Comparison of ENCODE assay signal across 8 cellular contexts in genomic region chr11:62024975-62025374, GRCh38. TPM values are rescaled to one million over a fixed set of nuclear protein-coding genes. Genes with fewer than 3 reads are reported as not detected.
A peak's percentile ranks its signal among the peaks of the same experiment; 100 is the strongest.
DNase-seq lines count a peak whose midpoint lies in the region; ATAC-seq and TF ChIP-seq lines count a peak whose summit lies in the region.

No MANE protein-coding gene starts in this region.

- no peak overlapping the region for H3K4me3 Mint-ChIP-seq in activated T-cell treated with anti-CD3 and anti-CD28 coated beads, Interleukin-2, amount 50 U/mL, for 24 hours
- H3K4me3 Mint-ChIP-seq in activated B cell treated with CpG ODN at 0.5 μM for 24 hours (peak overlapping the region; percentile 62), immature natural killer cell (peak overlapping the region; percentile 72 to 82 (median 79))

- H3K9me3 Mint-ChIP-seq in activated T-cell treated with anti-CD3 and anti-CD28 coated beads, Interleukin-2, amount 50 U/mL, for 24 hours: peaks cover 6% of the 10 kb centered on the region
- H3K9me3 Mint-ChIP-seq in activated B cell treated with CpG ODN at 0.5 μM for 24 hours: peaks cover 6% of the 10 kb centered on the region
- H3K9me3 Mint-ChIP-seq in immature natural killer cell: peaks cover 0 to 8% (median under 1%) of the 10 kb centered on the region in 6 donors

- intact Hi-C loops in activated B cell treated with CpG ODN at 0.5 μM for 24 hours (cut with micrococcal nuclease): loop anchor here (1.0 to 5.0 kb wide), 3 partner anchors 52 to 60 kb away; no protein-coding TSS in a partner anchor

- peaks cover 14% of the 10 kb centered on the region for H3K4me1 Mint-ChIP-seq in activated T-cell treated with anti-CD3 and anti-CD28 coated beads, Interleukin-2, amount 50 U/mL, for 24 hours (ENCODE audit: low read depth)
- H3K4me1 Mint-ChIP-seq in activated B cell treated with CpG ODN at 0.5 μM for 24 hours (peaks cover 18% of the 10 kb centered on the region), immature natural killer cell (peaks cover 15 to 17% of the 10 kb centered on the region in 2 donors)

- POLR2A ChIA-PET in activated B cell treated with CpG ODN at 0.5 μM for 24 hours (lab: Charles Lee): interaction anchor here (0.7 to 2.2 kb wide), 3 partner anchors 57 to 62 kb away, joined by 3 to 16 read pairs (median 4); partner anchors contain the start of gene FTH1

- TF ChIP-seq CTCF in activated B cell treated with CpG ODN at 0.5 μM for 24 hours (IDR thresholded peaks at IDR 0.05) (no peak), GM13976 (IDR thresholded peaks at IDR 0.05; ENCODE audit: borderline replicate concordance, control extremely low read depth, extremely low read depth, insufficient read depth, missing control alignments) (no peak)

- no peaks in the 10 kb centered on the region for H3K27me3 Mint-ChIP-seq in activated T-cell treated with anti-CD3 and anti-CD28 coated beads, Interleukin-2, amount 50 U/mL, for 24 hours
- peaks cover 5% of the 10 kb centered on the region for H3K27me3 Mint-ChIP-seq in activated B cell treated with CpG ODN at 0.5 μM for 24 hours
- peaks cover 7 to 9% (median 9%) of the 10 kb centered on the region in 3 donors for H3K27me3 Mint-ChIP-seq in immature natural killer cell (ENCODE audit: low read depth in 3 of 3)

- DNase-seq in activated T-cell treated with anti-CD3 and anti-CD28 coated beads, Interleukin-2, amount 50 U/mL, for 24 hours: no peak
- DNase-seq in activated T-cell treated with anti-CD3 and anti-CD28 coated beads for 4 hours (no peak), activated B cell treated with CpG ODN at 0.5 μM for 24 hours (no peak), immature natural killer cell (no peak), superior temporal gyrus (ENCODE audit: extremely low spot score) (peak; percentile 46), GM13976 (ENCODE audit: low spot score) (no peak)

- no peaks in the 10 kb centered on the region for H3K36me3 Mint-ChIP-seq in activated T-cell treated with anti-CD3 and anti-CD28 coated beads, Interleukin-2, amount 50 U/mL, for 24 hours (ENCODE audit: low read depth)
- H3K36me3 Mint-ChIP-seq in activated B cell treated with CpG ODN at 0.5 μM for 24 hours (ENCODE audit: low read depth) (no peaks in the 10 kb centered on the region), immature natural killer cell (peaks cover 0 to 5% (median 0%) of the 10 kb centered on the region in 3 donors)

- peak overlapping the region; percentile 83 for H3K27ac Mint-ChIP-seq in activated T-cell treated with anti-CD3 and anti-CD28 coated beads, Interleukin-2, amount 50 U/mL, for 24 hours
- H3K27ac Mint-ChIP-seq in activated B cell treated with CpG ODN at 0.5 μM for 24 hours: peak overlapping the region; percentile 85
- H3K27ac Mint-ChIP-seq in immature natural killer cell: peak overlapping the region; percentile 95 to 99 (median 98)

- CTCF ChIA-PET in activated B cell treated with CpG ODN at 0.5 μM for 24 hours (lab: Charles Lee): interaction anchor here (1.0 to 1.4 kb wide), 4 partner anchors 53 to 126 kb away, joined by 3 to 6 read pairs (median 4); no protein-coding TSS in a partner anchor

- in situ Hi-C loops in GM13976 (cut with MboI; ENCODE audit: low sequenced_read_pairs, unreplicated experiment): no loop called here

- ATAC-seq in activated B cell treated with CpG ODN at 0.5 μM for 24 hours (ENCODE audit: low read depth) (no peak), GM18907 (IDR thresholded peaks at IDR 0.05; ENCODE audit: unreplicated experiment) (no peak), HG02852 (IDR thresholded peaks at IDR 0.05; ENCODE audit: unreplicated experiment) (no peak)

RNA-seq across cellular contexts. Expression of gene FTH1, which starts 57.5 kb away (rescaled TPM):
- total RNA-seq in activated B cell treated with CpG ODN at 0.5 μM for 24 hours: 865 and 906 TPM in 2 replicates
- polyA plus RNA-seq in immature natural killer cell: 1,000 to 10,000 TPM; 1,906 to 2,262 (median 2,182) TPM
